In the genomic region with DNA sequence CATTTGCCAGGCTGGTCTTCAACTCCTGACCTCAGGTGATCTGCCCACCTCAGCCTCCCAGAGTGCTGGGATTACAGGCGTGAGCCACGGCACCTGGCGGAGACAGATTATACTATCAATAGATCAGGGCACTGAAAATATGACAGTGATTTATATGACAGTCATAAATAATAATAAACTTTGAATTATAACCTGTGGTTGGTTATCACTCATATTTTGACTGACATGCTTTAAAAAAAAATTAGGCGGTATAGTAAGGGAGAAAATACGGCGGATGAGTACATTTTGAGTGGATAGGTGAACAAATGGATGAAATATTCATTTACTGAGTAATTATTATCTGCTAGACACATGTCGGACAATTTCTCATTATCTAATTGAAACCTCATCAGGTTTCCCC, we compare ENCODE assay signal across 1 cellular context.
TF ChIP-seq lines count a peak whose summit lies in the region.

No MANE protein-coding gene starts in this region.

TF ChIP-seq in K562, 482 proteins besides CTCF, POLR2A, EP300 and RAD21 (continued from another document):
- TF ChIP-seq, protein P1, sequence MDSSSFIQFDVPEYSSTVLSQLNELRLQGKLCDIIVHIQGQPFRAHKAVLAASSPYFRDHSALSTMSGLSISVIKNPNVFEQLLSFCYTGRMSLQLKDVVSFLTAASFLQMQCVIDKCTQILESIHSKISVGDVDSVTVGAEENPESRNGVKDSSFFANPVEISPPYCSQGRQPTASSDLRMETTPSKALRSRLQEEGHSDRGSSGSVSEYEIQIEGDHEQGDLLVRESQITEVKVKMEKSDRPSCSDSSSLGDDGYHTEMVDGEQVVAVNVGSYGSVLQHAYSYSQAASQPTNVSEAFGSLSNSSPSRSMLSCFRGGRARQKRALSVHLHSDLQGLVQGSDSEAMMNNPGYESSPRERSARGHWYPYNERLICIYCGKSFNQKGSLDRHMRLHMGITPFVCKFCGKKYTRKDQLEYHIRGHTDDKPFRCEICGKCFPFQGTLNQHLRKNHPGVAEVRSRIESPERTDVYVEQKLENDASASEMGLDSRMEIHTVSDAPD (CRISPR knock-in tag; IDR thresholded peaks at IDR 0.05), result no peak
- no peak for TF ChIP-seq KLF16 (IDR thresholded peaks at IDR 0.05)
- TF ChIP-seq MEIS2 (IDR thresholded peaks at IDR 0.05; ENCODE audit: partially characterized antibody), result peak; percentile 68
- no peak for TF ChIP-seq ZFP1 (CRISPR knock-in tag; IDR thresholded peaks at IDR 0.05)
- no peak for TF ChIP-seq RHOXF2B (CRISPR knock-in tag; conservative IDR thresholded peaks at IDR 0.05)
- TF ChIP-seq ZNF699 (CRISPR knock-in tag; IDR thresholded peaks at IDR 0.05; ENCODE audit: insufficient replicate concordance), result no peak
- TF ChIP-seq ARNT (IDR thresholded peaks at IDR 0.05), result no peak
- no peak for TF ChIP-seq MAFF (IDR thresholded peaks at IDR 0.05; ENCODE audit: low read length)
- no peak for TF ChIP-seq GATA2 (CRISPR knock-in tag; IDR thresholded peaks at IDR 0.05)
- TF ChIP-seq ZC3H4 (CRISPR knock-in tag; IDR thresholded peaks at IDR 0.05; ENCODE audit: borderline replicate concordance), result no peak
- no peak for TF ChIP-seq STAT5B (CRISPR knock-in tag; IDR thresholded peaks at IDR 0.05)
